11 cellular contexts compared by ENCODE assay signal in the genomic region with DNA sequence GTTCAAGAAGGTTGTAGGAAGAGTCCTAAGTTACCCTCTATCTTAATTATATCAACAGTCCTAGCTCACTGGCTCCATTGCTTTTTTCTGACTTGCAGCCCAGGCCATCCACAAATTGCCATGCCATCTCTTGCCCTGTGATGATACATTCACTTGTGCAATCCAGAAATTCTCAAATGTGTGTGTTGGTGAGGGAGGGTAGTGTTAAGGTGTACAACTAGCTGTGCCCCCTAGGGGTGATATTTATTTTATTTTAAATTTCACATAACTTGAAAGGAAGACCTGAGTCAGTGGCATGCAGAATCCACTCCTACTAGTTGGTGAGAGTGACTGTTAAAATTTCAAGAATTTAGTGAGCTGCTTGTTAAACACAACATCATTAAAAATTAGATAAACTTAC.
DNase-seq lines count a peak whose midpoint lies in the region; ATAC-seq and TF ChIP-seq lines count a peak whose summit lies in the region.
"Had no signal": no experiment of that assay in that cellular context is flagged by ENCODE, and none has a peak within 500 bp of the region (broad histone marks: within the 10 kb centered on the region; RNA-seq: fewer than 3 reads in every experiment).

No MANE protein-coding gene starts in this region.

- H3K27me3 ChIP-seq in H9 (ENCODE audit: insufficient read depth, low read length): no peaks in the 10 kb centered on the region
- H3K27me3 ChIP-seq in OCI-LY3 (ENCODE audit: low read depth, low read length): no peaks in the 10 kb centered on the region

- no peak overlapping the region for H2BK15ac ChIP-seq in H9 (ENCODE audit: low read depth, low read length)

- no peak overlapping the region for H2BK5ac ChIP-seq in H9 (ENCODE audit: insufficient read length, low read length)

- H3K9ac ChIP-seq in H9 (ENCODE audit: extremely low read depth, insufficient read length, low read length) (no peak overlapping the region), OCI-LY3 (ENCODE audit: low read length) (no peak overlapping the region)

- no peak overlapping the region for H2AK5ac ChIP-seq in H9 (ENCODE audit: insufficient read length, low read length)

- no peak overlapping the region for H3K4me3 Mint-ChIP-seq in H9

- no peaks in the 10 kb centered on the region for H3K79me2 ChIP-seq in H9 (ENCODE audit: insufficient read depth, low read length)
- H3K79me2 ChIP-seq in OCI-LY3 (ENCODE audit: low read length): no peaks in the 10 kb centered on the region

- H3K14ac ChIP-seq in H9 (ENCODE audit: insufficient read depth, low read length): no peak overlapping the region

- H3K4me2 ChIP-seq in H9 (ENCODE audit: insufficient read depth, insufficient read length, low read length): no peak overlapping the region
- no peak overlapping the region for H3K4me2 ChIP-seq in OCI-LY3 (ENCODE audit: low read length)

- no peaks in the 10 kb centered on the region; a peak in 2 of 4 replicates for H3K4me1 Mint-ChIP-seq in H9

- H3K23ac ChIP-seq in H9 (ENCODE audit: insufficient read length, low read depth, low read length): no peak overlapping the region

- H4K5ac ChIP-seq in H9 (ENCODE audit: insufficient read length, low read depth, low read length): no peak overlapping the region

- no peaks in the 10 kb centered on the region for H3K79me1 ChIP-seq in H9 (ENCODE audit: insufficient read depth, low read depth, low read length, poor library complexity, severe bottlenecking)

- no peaks in the 10 kb centered on the region; a peak in 1 of 7 replicates for H3K36me3 Mint-ChIP-seq in H9 (ENCODE audit: insufficient read depth in 1 of 3, low read depth in 3 of 3)

- no peaks in the 10 kb centered on the region for H3K9me3 Mint-ChIP-seq in H9

- H3K4me3 ChIP-seq in OCI-LY3 (ENCODE audit: low read length): no peak overlapping the region

- H3K23me2 ChIP-seq in H9 (ENCODE audit: insufficient read length, low read depth, low read length, poor library complexity, severe bottlenecking): no peaks in the 10 kb centered on the region

- no peak overlapping the region for H3K4ac ChIP-seq in H9 (ENCODE audit: low read depth, low read length)

- H3K27ac ChIP-seq in H9 (ENCODE audit: insufficient read length, low read depth, low read length): no peak overlapping the region
- no peak overlapping the region for H3K27ac ChIP-seq in OCI-LY3 (ENCODE audit: low read length)

- H3K18ac ChIP-seq in H9 (ENCODE audit: insufficient read length, low read depth, low read length): no peak overlapping the region

- H2BK120ac ChIP-seq in H9 (ENCODE audit: low read depth, low read length, poor library complexity, severe bottlenecking): no peak overlapping the region

- H4K20me1 ChIP-seq in H9 (ENCODE audit: control insufficient read depth, insufficient read depth, insufficient read length): no peaks in the 10 kb centered on the region
- H4K20me1 ChIP-seq in OCI-LY3 (ENCODE audit: insufficient read depth, low read length): no peaks in the 10 kb centered on the region

- H2BK12ac ChIP-seq in H9 (ENCODE audit: insufficient read length, low read depth, low read length): no peak overlapping the region

- no peaks in the 10 kb centered on the region for H3K4me1 ChIP-seq in H9 (ENCODE audit: insufficient read depth, low read length)
- no peaks in the 10 kb centered on the region for H3K4me1 ChIP-seq in OCI-LY3 (ENCODE audit: low read length)

- H3K36me3 ChIP-seq in OCI-LY3 (replicated peaks; ENCODE audit: low read depth, low read length): no peaks in the 10 kb centered on the region

- no peak overlapping the region for H3K27ac Mint-ChIP-seq in H9

- no peak overlapping the region for H4K91ac ChIP-seq in H9 (ENCODE audit: insufficient read length, low read depth, low read length)

- no peak overlapping the region for H3K56ac ChIP-seq in H9 (ENCODE audit: insufficient read length, low read depth, low read length)

- no peak overlapping the region for H2BK20ac ChIP-seq in H9 (ENCODE audit: low read depth, low read length, poor library complexity, severe bottlenecking)

- no peak overlapping the region for H3T11ph ChIP-seq in H9 (ENCODE audit: low read length)

- H4K8ac ChIP-seq in H9 (replicated peaks; ENCODE audit: insufficient read length, low read depth, low read length): no peak overlapping the region

- H2AFZ ChIP-seq in H9 (ENCODE audit: low read length): no peak overlapping the region
- no peak overlapping the region for H2AFZ ChIP-seq in OCI-LY3 (ENCODE audit: low read depth, low read length)

- H3K27me3 Mint-ChIP-seq in H9 (ENCODE audit: low read depth): no peaks in the 10 kb centered on the region; the same call in 1 of the 2 replicates

- DNase-seq in ELR (ENCODE audit: low read depth): peak; percentile 40
- DNase-seq in H9: no peak
- DNase-seq in germinal center (ENCODE audit: low spot score): peak; percentile 14
- DNase-seq in glomerular visceral epithelial cell (ENCODE audit: extremely low spot score): no peak
- DNase-seq: activated effector memory CD4-positive, alpha-beta T cell treated with anti-CD3 and anti-CD28 coated beads, Interleukin-2, amount 50 U/mL, for 16 hours; NCI-H2227 treated with DMSO at 0.1 percent for 48 hours; SHP77 treated with DMSO at 0.1 percent for 48 hours had no signal

- no peaks in the 10 kb centered on the region for H3K9me3 ChIP-seq in H9 (ENCODE audit: control insufficient read depth, low read depth, low read length)
- no peaks in the 10 kb centered on the region for H3K9me3 ChIP-seq in OCI-LY3 (ENCODE audit: insufficient read depth, low read length)

- TF ChIP-seq CTCF in H9 (conservative IDR thresholded peaks at IDR 0.05): peak; percentile 35
- TF ChIP-seq CTCF in OCI-LY3 (IDR thresholded peaks at IDR 0.05; ENCODE audit: low read depth, low read length): peak; percentile 38

- ATAC-seq in GM18909 (IDR thresholded peaks at IDR 0.05; ENCODE audit: poor library complexity, unreplicated experiment) (no peak), HG03196 (IDR thresholded peaks at IDR 0.05; ENCODE audit: unreplicated experiment) (no peak)
- ATAC-seq: esophagus mucosa had no signal

Comparison
In these comparisons a context has a peak if more than half of its experiments do, and no peak if none do; other contexts are left out.
1. DNase-seq: peak in ELR (single experiment) and germinal center (single experiment); none in H9 (single experiment) and glomerular visceral epithelial cell (single experiment).